ENCODE assay signal across 17 cellular contexts in the genomic region with DNA sequence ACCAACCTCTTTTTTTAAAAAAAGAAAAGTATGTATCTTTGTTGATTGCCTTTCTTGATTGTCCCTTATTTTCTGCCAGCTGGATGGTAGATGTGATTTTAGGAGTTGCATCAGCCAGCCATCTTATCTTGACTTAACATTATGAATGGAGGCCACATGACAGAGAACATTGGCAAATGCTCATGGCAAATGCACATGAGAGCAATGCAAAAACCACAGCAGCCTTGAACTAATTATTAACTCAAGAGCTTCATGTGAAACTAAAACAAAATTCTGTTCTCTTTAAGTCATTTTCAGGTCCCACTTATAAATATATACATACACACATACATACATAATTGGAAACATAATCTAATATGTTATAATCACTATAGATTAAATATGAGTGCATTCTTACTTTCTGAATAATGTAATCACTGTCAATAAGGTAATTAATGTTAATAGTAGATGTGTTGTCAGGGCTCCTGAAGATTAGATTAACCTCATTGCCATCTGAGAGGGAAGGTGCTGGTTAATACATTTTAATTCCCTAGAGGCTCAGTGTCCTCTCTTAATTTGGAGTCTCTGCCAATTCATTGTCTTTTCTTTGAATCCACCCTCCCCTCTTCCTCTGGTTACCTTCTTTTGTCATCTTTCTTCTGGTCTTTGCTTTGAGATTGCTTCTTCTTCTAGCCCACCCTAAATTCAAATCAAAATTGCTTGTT.
DNase-seq lines count a peak whose midpoint lies in the region; ATAC-seq, FAIRE-seq and TF ChIP-seq lines count a peak whose summit lies in the region.
"Had no signal": no experiment of that assay in that cellular context is flagged by ENCODE, and none has a peak within 500 bp of the region (broad histone marks: within the 10 kb centered on the region; RNA-seq: fewer than 3 reads in every experiment).

No MANE protein-coding gene starts in this region.

- peak; percentile 91 for ATAC-seq in GM18861 (IDR thresholded peaks at IDR 0.05; ENCODE audit: unreplicated experiment)
- peak; percentile 77 for ATAC-seq in GM21447 (IDR thresholded peaks at IDR 0.05; ENCODE audit: unreplicated experiment)
- ATAC-seq in HG03159 (IDR thresholded peaks at IDR 0.05; ENCODE audit: unreplicated experiment), result peak; percentile 92
- ATAC-seq in GM21528 (IDR thresholded peaks at IDR 0.05; ENCODE audit: low FRiP score, unreplicated experiment), result no peak
- ATAC-seq: heart right ventricle, left cardiac atrium had no signal

- H3K36me3 ChIP-seq in colonic mucosa, result no peaks in the 10 kb centered on the region
- H3K36me3 ChIP-seq: heart right ventricle, thoracic aorta had no signal

- no peak overlapping the region for H3K27ac ChIP-seq in colonic mucosa
- H3K27ac ChIP-seq: heart right ventricle, thoracic aorta had no signal

- H3K4me3 ChIP-seq in colonic mucosa, result no peak overlapping the region
- H3K4me3 ChIP-seq: heart right ventricle, thoracic aorta had no signal

- no peak for FAIRE-seq in RCC 7860 (lab: Jason Lieb, UNC)
- FAIRE-seq: D721Med, HTR-8/SVneo had no signal

- no peaks in the 10 kb centered on the region for H3K9me3 ChIP-seq in colonic mucosa
- H3K9me3 ChIP-seq: heart right ventricle, thoracic aorta had no signal

- TF ChIP-seq CTCF in colonic mucosa (IDR thresholded peaks at IDR 0.05), result no peak

- H3K4me1 ChIP-seq in colonic mucosa, result no peaks in the 10 kb centered on the region
- H3K4me1 ChIP-seq: heart right ventricle had no signal

- peak; percentile 6 for DNase-seq in fibroblast of gingiva (ENCODE audit: low read depth)
- no peak for DNase-seq in EL
- no peak for DNase-seq in RCC 7860 (ENCODE audit: low spot score)
- DNase-seq in colonic mucosa, result no peak
- DNase-seq: activated T-cell treated with anti-CD3 and anti-CD28 coated beads for 4 hours; central memory CD4-positive, alpha-beta T cell; heart right ventricle; left cardiac atrium; NCI-H187 treated with DMSO at 0.1 percent for 48 hours; T-helper 2 cell had no signal

- no peak overlapping the region for H3K9ac ChIP-seq in colonic mucosa (ENCODE audit: low read depth in 2 of 2, low read length in 2 of 2)

- intact Hi-C loops in colonic mucosa (cut with DNase I), result no loop called here

- H3K27me3 ChIP-seq in colonic mucosa, result no peaks in the 10 kb centered on the region
- H3K27me3 ChIP-seq: heart right ventricle had no signal
